Comparison of ENCODE assay signal across 13 cellular contexts in the genomic region with DNA sequence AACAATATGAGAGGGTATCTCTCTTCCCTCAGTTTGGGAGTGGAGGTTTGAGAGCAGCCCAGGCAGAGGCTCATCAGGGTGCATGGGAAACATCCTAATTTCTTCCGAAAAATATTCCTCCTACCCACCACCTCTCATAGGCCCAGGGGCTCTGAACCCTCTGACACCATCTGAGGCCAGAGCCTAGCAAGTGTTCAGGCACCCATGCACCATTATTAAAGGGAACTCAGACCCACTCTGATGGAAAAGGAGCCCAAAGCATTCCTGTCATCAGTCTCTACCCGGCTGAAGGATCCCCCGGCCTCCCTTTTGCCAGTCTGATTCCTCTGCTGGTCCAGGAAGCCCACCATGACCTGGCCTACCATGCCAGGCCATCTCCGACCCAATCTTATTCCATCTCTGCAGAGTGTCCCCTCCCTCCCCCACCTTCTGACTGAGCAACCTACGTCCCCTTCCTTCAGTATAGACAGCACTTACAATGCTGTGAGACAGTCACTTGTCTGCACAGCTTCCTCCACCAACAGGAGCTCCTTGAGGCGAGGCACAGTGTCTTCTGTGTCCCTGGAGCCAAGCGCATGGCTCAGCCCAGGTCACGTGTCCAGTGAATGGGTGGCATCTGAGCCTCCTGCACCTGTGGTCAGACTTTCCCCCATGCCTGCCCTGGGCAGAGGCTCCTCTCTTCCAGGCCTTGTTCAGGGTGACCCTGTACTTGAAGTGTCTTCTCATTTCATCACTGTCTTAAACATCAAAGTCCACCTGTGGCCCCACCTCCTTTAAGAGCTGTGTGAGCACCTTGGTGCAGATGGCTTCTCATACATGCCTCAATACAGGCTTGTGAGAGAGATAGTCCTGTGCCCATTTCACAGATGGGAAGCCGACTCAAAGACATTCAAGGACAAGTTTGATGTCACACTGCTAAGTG. TPM values are rescaled to one million over a fixed set of nuclear protein-coding genes. Genes with fewer than 3 reads are reported as not detected.
DNase-seq lines count a peak whose midpoint lies in the region; ATAC-seq and TF ChIP-seq lines count a peak whose summit lies in the region.
"Had no signal": no experiment of that assay in that cellular context is flagged by ENCODE, and none has a peak within 500 bp of the region (broad histone marks: within the 10 kb centered on the region; RNA-seq: fewer than 3 reads in every experiment).

No MANE protein-coding gene starts in this region.

- no peaks in the 10 kb centered on the region for H3K9me2 ChIP-seq in PC-3 (replicated peaks; ENCODE audit: low read length)

- no peaks in the 10 kb centered on the region for H3K36me3 ChIP-seq in RWPE2 (ENCODE audit: low read depth)
- no peaks in the 10 kb centered on the region for H3K36me3 ChIP-seq in urinary bladder (ENCODE audit: insufficient read depth)
- H3K36me3 ChIP-seq in PC-3 (ENCODE audit: low read depth, low read length) = no peaks in the 10 kb centered on the region
- H3K36me3 ChIP-seq in right atrium auricular region = no peaks in the 10 kb centered on the region
- H3K36me3 ChIP-seq: stomach had no signal

- H3F3A ChIP-seq in PC-3 (ENCODE audit: low read length, unreplicated experiment) = no peaks in the 10 kb centered on the region

- DNase-seq in cardiac septum (ENCODE audit: low spot score) (peak; percentile 44), Right ventricle myocardium inferior (ENCODE audit: missing footprints) (no peak), RWPE2 (ENCODE audit: low spot score) (no peak), PC-3 (no peak), right atrium auricular region (ENCODE audit: low spot score) (no peak), globus pallidus (ENCODE audit: low spot score) (no peak)
- DNase-seq: activated T-cell treated with anti-CD3 and anti-CD28 coated beads, Interleukin-2, amount 50 U/mL, for 4 hours; immature natural killer cell; SHP77 treated with DMSO at 0.1 percent for 48 hours; stomach had no signal

- no peak overlapping the region for H2AFZ ChIP-seq in PC-3 (ENCODE audit: low read length)

- POLR2A ChIA-PET in PC-3 (lab: Charles Lee; ENCODE audit: unreplicated experiment) = no interaction called here

- no TSS peak for BruUV-seq in PC-3 (replicated peaks; lab: Mats Ljungman, UMichigan)

- no peaks in the 10 kb centered on the region for H3K27me3 ChIP-seq in RWPE2 (ENCODE audit: insufficient read depth, poor library complexity, severe bottlenecking)
- 0 out of 2 replicates have a peak, but pooled peaks cover 8% of the 10 kb centered on the region for H3K27me3 ChIP-seq in PC-3 (ENCODE audit: low read length)
- H3K27me3 ChIP-seq in right atrium auricular region = no peaks in the 10 kb centered on the region
- H3K27me3 ChIP-seq: stomach had no signal

- CTCF ChIA-PET in PC-3 (lab: Charles Lee) = no interaction called here

- H3K4me2 ChIP-seq in PC-3 (ENCODE audit: low read length) = no peak overlapping the region

- no peak for ATAC-seq in Right ventricle myocardium inferior
- ATAC-seq in HG02884 (IDR thresholded peaks at IDR 0.05; ENCODE audit: unreplicated experiment) = peak; percentile 54
- ATAC-seq in RWPE2 (ENCODE audit: low read depth) = no peak
- ATAC-seq in PC-3 = no peak
- ATAC-seq: activated T-cell treated with anti-CD3 and anti-CD28 coated beads, Interleukin-2, amount 50 U/mL, for 4 hours had no signal

- H3K4me3 ChIP-seq in RWPE2 (ENCODE audit: severe bottlenecking) (no peak overlapping the region), urinary bladder (ENCODE audit: low read depth, low read length) (no peak overlapping the region), PC-3 (ENCODE audit: low read length) (no peak overlapping the region), right atrium auricular region (no peak overlapping the region)
- H3K4me3 ChIP-seq: stomach had no signal

- H3K9me3 ChIP-seq in RWPE2 (ENCODE audit: severe bottlenecking) (no peaks in the 10 kb centered on the region), PC-3 (ENCODE audit: low read length) (no peaks in the 10 kb centered on the region), right atrium auricular region (no peaks in the 10 kb centered on the region)

- WGBS in urinary bladder = 77% methylated on average over 9 of the region's 9 CpGs

- no peaks in the 10 kb centered on the region for H4K20me1 ChIP-seq in PC-3 (ENCODE audit: low read length)

- intact Hi-C loops in cardiac septum (cut with DNase I) = no loop called here
- intact Hi-C loops in Right ventricle myocardium inferior (cut with DNase I) = no loop called here
- intact Hi-C loops in PC-3 (cut with micrococcal nuclease) = no loop called here

- H3K27ac ChIP-seq in RWPE2 (ENCODE audit: poor library complexity, severe bottlenecking) (peak overlapping the region; percentile 56), urinary bladder (ENCODE audit: low read depth) (peak overlapping the region; percentile 38), PC-3 (ENCODE audit: low read length) (no peak overlapping the region), right atrium auricular region (no peak overlapping the region)
- H3K27ac ChIP-seq: stomach had no signal

- H3K4me1 ChIP-seq in RWPE2 (ENCODE audit: insufficient read depth, poor library complexity, severe bottlenecking) (peaks cover 12% of the 10 kb centered on the region), urinary bladder (ENCODE audit: insufficient read depth) (no peaks in the 10 kb centered on the region), PC-3 (ENCODE audit: insufficient read depth, low read length) (no peaks in the 10 kb centered on the region), right atrium auricular region (no peaks in the 10 kb centered on the region)
- H3K4me1 ChIP-seq: stomach had no signal

- TF ChIP-seq CTCF in RWPE2 (IDR thresholded peaks at IDR 0.05; ENCODE audit: poor library complexity, severe bottlenecking) (no peak), PC-3 (conservative IDR thresholded peaks at IDR 0.05; ENCODE audit: low read depth, low read length) (no peak), right atrium auricular region (IDR thresholded peaks at IDR 0.05) (no peak)

- H3K79me2 ChIP-seq in PC-3 (ENCODE audit: low read length) = no peaks in the 10 kb centered on the region

- H3K9ac ChIP-seq in PC-3 (ENCODE audit: low read length) = no peak overlapping the region

RNA-seq across cellular contexts. Expression of a gene that starts 0.9 kb away (rescaled TPM):
- total RNA-seq in cardiac septum (not detected), Right ventricle myocardium inferior (not detected), urinary bladder (16.6 TPM), PC-3 (2014; rRNA removed) (not detected in 2 replicates), right atrium auricular region (not detected)
- 18.6 TPM for polyA plus RNA-seq in urinary bladder
- total RNA-seq: activated T-cell treated with anti-CD3 and anti-CD28 coated beads, Interleukin-2, amount 50 U/mL, for 4 hours; M059J had no signal
- polyA plus RNA-seq: immature natural killer cell had no signal

RNA-seq across cellular contexts. Expression of a gene that starts 21.6 kb away (rescaled TPM):
- total RNA-seq in cardiac septum (1.3 TPM), Right ventricle myocardium inferior (0.65 TPM), urinary bladder (0.32 TPM), PC-3 (2014; rRNA removed) (not detected in 2 replicates), right atrium auricular region (1 to 10 TPM in 1 of 2 donors, under 1 TPM in 1; 0.55 to 1.6 TPM)
- polyA plus RNA-seq in urinary bladder = 0.08 TPM
- total RNA-seq: M059J had no signal

RNA-seq across cellular contexts. Expression of a gene that starts 33.4 kb away (rescaled TPM):
- total RNA-seq in cardiac septum = 395 TPM
- total RNA-seq in Right ventricle myocardium inferior = 383 TPM
- 108 TPM for total RNA-seq in urinary bladder
- 172 TPM for polyA plus RNA-seq in urinary bladder
- 187 and 211 TPM in 2 replicates for total RNA-seq in PC-3 (2014; rRNA removed)
- 100 to 1,000 TPM; 242 to 490 TPM for total RNA-seq in right atrium auricular region

RNA-seq across cellular contexts. Expression of a gene that starts 52.6 kb away (rescaled TPM):
- total RNA-seq in cardiac septum (not detected), Right ventricle myocardium inferior (not detected), urinary bladder (not detected), PC-3 (2014; rRNA removed) (not detected in 2 replicates), right atrium auricular region (not detected)
- polyA plus RNA-seq in urinary bladder = not detected
- total RNA-seq: activated T-cell treated with anti-CD3 and anti-CD28 coated beads, Interleukin-2, amount 50 U/mL, for 4 hours; M059J; stomach had no signal
- polyA plus RNA-seq: immature natural killer cell, stomach had no signal

Comparison
In these comparisons a context has a peak if more than half of its experiments do, and no peak if none do; other contexts are left out.
1. H3K27ac ChIP-seq: peak in RWPE2 (single experiment) and urinary bladder (single experiment); none in PC-3 (single experiment) and right atrium auricular region (0 of 2).
2. RNA of a gene that starts 0.9 kb away (total RNA-seq): 16.6 TPM in urinary bladder (single experiment); not detected in cardiac septum (single experiment), not detected in Right ventricle myocardium inferior (single experiment), not detected in PC-3 and not detected in right atrium auricular region; every median in the first group is over 10 times any median in the second.